ENCODE assay signal across 8 cellular contexts in the genomic region with DNA sequence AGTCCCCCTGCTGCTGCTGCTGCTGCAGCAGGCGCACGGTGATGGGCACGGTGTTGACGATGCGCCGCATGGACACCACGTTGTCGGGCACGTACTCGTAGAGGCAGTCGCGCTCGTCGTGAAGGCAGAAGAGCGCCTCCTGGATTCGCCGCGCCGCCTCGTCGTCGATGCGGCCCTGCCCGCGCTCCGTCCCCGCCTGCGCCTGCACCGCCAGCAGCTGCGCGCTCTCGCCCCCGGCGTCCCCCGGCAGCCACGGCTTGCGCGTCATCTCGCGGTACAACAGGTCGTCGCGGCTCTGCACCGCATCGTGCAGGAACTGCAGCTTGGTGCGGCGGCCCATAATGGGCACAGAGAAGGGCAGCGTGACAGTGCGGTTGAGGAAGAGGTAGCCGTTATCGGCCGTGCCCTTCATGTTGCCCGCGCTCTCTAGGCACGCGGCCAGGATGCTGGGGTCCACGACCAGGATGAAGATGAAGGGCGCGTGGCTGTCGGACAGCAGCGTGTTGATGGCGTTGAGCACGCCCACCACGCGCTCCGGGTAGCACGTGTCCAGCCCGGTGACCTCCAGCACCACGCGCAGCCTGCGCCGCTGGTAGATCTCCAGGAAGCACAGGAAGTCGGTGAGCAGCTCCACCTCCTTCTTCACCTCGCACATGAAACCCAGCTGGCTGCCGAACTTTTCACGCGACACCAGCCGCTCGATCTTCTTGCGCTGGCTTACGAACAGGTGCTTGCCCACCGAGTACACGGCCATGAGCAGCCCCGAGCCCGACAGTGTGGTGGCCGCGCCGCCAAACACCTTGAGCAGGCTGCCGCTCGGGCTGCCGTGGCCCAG. TPM values are rescaled to one million over a fixed set of nuclear protein-coding genes. Genes with fewer than 3 reads are reported as not detected.
DNase-seq lines count a peak whose midpoint lies in the region; ATAC-seq, FAIRE-seq and TF ChIP-seq lines count a peak whose summit lies in the region.

No MANE protein-coding gene starts in this region.

- H3K36me3 ChIP-seq in body of pancreas (replicated peaks in 1 of 2; ENCODE audit: insufficient read depth in 1 of 2, low read depth in 2 of 2) (no peaks in the 10 kb centered on the region), HepG2 (replicated peaks in 1 of 2; ENCODE audit: control insufficient read depth in 1 of 2, insufficient read depth in 2 of 2, low read length in 2 of 2) (no peaks in the 10 kb centered on the region)

- peaks cover 0 to 25% of the 10 kb centered on the region in 2 donors for H3K27me3 ChIP-seq in body of pancreas
- peaks cover 0 to 19% of the 10 kb centered on the region in 2 experiments; a peak in 3 of 5 replicates for H3K27me3 ChIP-seq in HepG2 (ENCODE audit: control insufficient read depth in 1 of 2, insufficient read depth in 2 of 2, low read length in 2 of 2)

- H3K27ac ChIP-seq in body of pancreas = no peak overlapping the region
- no peak overlapping the region for H3K27ac ChIP-seq in HepG2 (ENCODE audit: extremely low read length, insufficient read depth, low read length)
- H3K27ac ChIP-seq in RWPE1 = no peak overlapping the region

- in situ Hi-C loops in HepG2 (cut with HindIII; ENCODE audit: extremely low pct_ligation_motif_present, low pct_unique_long_range_greater_than_20kb) = no loop called here

- ATAC-seq in body of pancreas (peak; percentile 61), HepG2 (no peak)

- CTCF ChIA-PET in HepG2 (lab: Yijun Ruan, JAX; ENCODE audit: low intra/inter-chr PET ratio, low total read pairs) (no interaction called here), RWPE1 (lab: Yijun Ruan, JAX) (interaction anchor here (0.6 to 0.7 kb wide), 2 partner anchors 35 to 326 kb away, joined by 3 to 5 read pairs; no protein-coding TSS in a partner anchor)

- no peak for TF ChIP-seq EP300 in HepG2 (IDR thresholded peaks at IDR 0.05; ENCODE audit: low read depth in 2 of 2, low read length in 2 of 2)
- no peak for TF ChIP-seq EP300 in HepG2 (CRISPR knock-in tag; IDR thresholded peaks at IDR 0.05; ENCODE audit: borderline replicate concordance)

- TF ChIP-seq POLR2A in body of pancreas (IDR thresholded peaks at IDR 0.05) = no peak
- no peak for TF ChIP-seq POLR2A in HepG2 (IDR thresholded peaks at IDR 0.05; ENCODE audit: insufficient read depth in 1 of 2, low read depth in 2 of 2, low read length in 2 of 2)

- intact Hi-C loops in body of pancreas (cut with DNase I) = no loop called here
- intact Hi-C loops in HepG2 (cut with micrococcal nuclease; ENCODE audit: unreplicated experiment) = no loop called here

- no peak for TF ChIP-seq RAD21 in HepG2 (CRISPR knock-in tag; IDR thresholded peaks at IDR 0.05)

- H4K20me1 ChIP-seq in HepG2 (ENCODE audit: insufficient read depth, low read length) = no peaks in the 10 kb centered on the region

- H3K79me2 ChIP-seq in HepG2 (ENCODE audit: insufficient read depth, low read length) = no peaks in the 10 kb centered on the region

- H3K4me3 ChIP-seq in body of pancreas (no peak overlapping the region), HepG2 (replicated peaks in 1 of 3; ENCODE audit: insufficient read depth in 1 of 3, low read depth in 2 of 3, low read length in 3 of 3) (no peak overlapping the region)

- H3K9ac ChIP-seq in HepG2 (ENCODE audit: insufficient read depth, low read depth, low read length) = no peak overlapping the region

- H3K4me1 ChIP-seq in body of pancreas (peaks cover 24% of the 10 kb centered on the region), HepG2 (ENCODE audit: insufficient read depth, low read length) (peaks cover 61% of the 10 kb centered on the region)

- FAIRE-seq in D721Med (lab: Jason Lieb, UNC) (no peak), HepG2 (lab: Jason Lieb, UNC) (no peak)

- TF ChIP-seq CTCF in D721Med (IDR thresholded peaks at IDR 0.05; ENCODE audit: insufficient read depth, missing control alignments) (peak; percentile 4), body of pancreas (IDR thresholded peaks at IDR 0.05) (no peak), HepG2 (CRISPR knock-in tag; IDR thresholded peaks at IDR 0.05) (no peak), RWPE1 (conservative IDR thresholded peaks at IDR 0.05; ENCODE audit: low read depth) (no peak)

- H2AFZ ChIP-seq in HepG2 (ENCODE audit: low read length) = no peak overlapping the region

- POLR2A ChIA-PET in HepG2 (lab: Yijun Ruan, JAX) = interaction anchor here (2.6 kb wide), 1 partner anchor 26 kb away, joined by 23 read pairs; a partner anchor contains a TSS
- POLR2A ChIA-PET in RWPE1 (lab: Yijun Ruan, JAX; ENCODE audit: low non-redundant PET) = no interaction called here

- no peak overlapping the region for H3K4me2 ChIP-seq in HepG2 (ENCODE audit: low read depth, low read length)

- H3K9me3 ChIP-seq in body of pancreas (no peaks in the 10 kb centered on the region), HepG2 (ENCODE audit: low read length) (no peaks in the 10 kb centered on the region)

- BruUV-seq in HepG2 (replicated peaks; lab: Mats Ljungman, UMichigan) = no TSS peak

- 2 to 3% methylated on average over 18 to 86 of the region's 91 CpGs for WGBS in body of pancreas, 2 donors
- WGBS in HepG2 (ENCODE audit: low lambda C conversion rate) = 96% methylated on average over 64 of the region's 91 CpGs

- DNase-seq in D721Med (ENCODE audit: insufficient read length, low spot score) = no peak
- peak; percentile 15 for DNase-seq in T follicular helper cell (ENCODE audit: low read depth)
- peak; percentile 32 to 67 (median 53) for DNase-seq in body of pancreas
- no peak for DNase-seq in HepG2 (ENCODE audit: low spot score)
- DNase-seq in stimulated activated CD8-positive, alpha-beta memory T cell treated with anti-CD3 and anti-CD28 coated beads, Interleukin-12 subunit alpha, Interleukin-12 subunit beta, amount 100 ng/mL, for 1 hour (ENCODE audit: low read depth) = peak; percentile 11
- DNase-seq in NCI-H226 = no peak
- no peak for DNase-seq in NCI-H1930 (lab: John Stamatoyannopoulos, UW)
- DNase-seq in RWPE1 (ENCODE audit: low spot score) = no peak

RNA-seq across cellular contexts. Expression of a gene that starts 8.1 kb away (rescaled TPM):
- total RNA-seq in body of pancreas = not detected
- not detected in 2 replicates for total RNA-seq in HepG2 (2016; rRNA removed; fragmentation: Illumina TruSeq; extraction: Trizol)
- not detected in 2 replicates for total RNA-seq in HepG2 (2016; cell fraction: cytosol; rRNA removed; fragmentation: Illumina TruSeq; extraction: Trizol; ENCODE audit: low read depth)
- total RNA-seq in HepG2 (2016; cell fraction: insoluble cytoplasmic fraction; rRNA removed; fragmentation: Illumina TruSeq; extraction: Trizol) = not detected in 2 replicates
- total RNA-seq in HepG2 (2016; cell fraction: membrane; rRNA removed; fragmentation: Illumina TruSeq; extraction: Trizol) = not detected in 2 replicates
- not detected in 2 replicates for total RNA-seq in HepG2 (2016; cell fraction: nucleus; rRNA removed; fragmentation: Illumina TruSeq; extraction: Trizol)
- 0.03 and 0.10 TPM in 2 replicates for polyA plus RNA-seq in HepG2 (2011; rRNA removed)
- 0.03 and 0.04 TPM in 2 replicates for polyA plus RNA-seq in HepG2 (2011; cell fraction: cytosol; rRNA removed)
- 0.42 and 0.51 TPM in 2 replicates for polyA plus RNA-seq in HepG2 (2011; cell fraction: nucleus; rRNA removed)
- polyA plus RNA-seq in HepG2 (2012) = 0.04 TPM in 1 of 2 replicates, not detected in the other
- polyA plus RNA-seq in HepG2 (2016; cell fraction: cytosol; fragmentation: Illumina TruSeq; extraction: Trizol; ENCODE audit: low read depth) = not detected in 2 replicates
- not detected in 2 replicates for polyA plus RNA-seq in HepG2 (2016; cell fraction: insoluble cytoplasmic fraction; fragmentation: Illumina TruSeq; extraction: Trizol; ENCODE audit: low read depth)
- not detected in 2 replicates for polyA plus RNA-seq in HepG2 (2016; cell fraction: membrane; fragmentation: Illumina TruSeq; extraction: Trizol; ENCODE audit: low read depth)
- 0.14 TPM in 1 of 2 replicates, not detected in the other for polyA plus RNA-seq in HepG2 (2016; cell fraction: nucleus; fragmentation: Illumina TruSeq; extraction: Trizol; ENCODE audit: insufficient read depth, low read depth)
- polyA minus RNA-seq in HepG2 (2011; rRNA and poly(A)+ RNA removed; ENCODE audit: low replicate concordance) = 0.12 and 0.14 TPM in 2 replicates
- polyA minus RNA-seq in HepG2 (2011; cell fraction: cytosol; rRNA and poly(A)+ RNA removed) = not detected in 2 replicates
- 0.13 TPM in 1 of 2 replicates, not detected in the other for polyA minus RNA-seq in HepG2 (2011; cell fraction: nucleus; rRNA and poly(A)+ RNA removed)

RNA-seq across cellular contexts. Expression of a gene that starts 25.3 kb away (rescaled TPM):
- total RNA-seq in body of pancreas (1 to 10 TPM in 1 of 2 donors, not detected in 1; 8.3 TPM), HepG2 (2016; rRNA removed; fragmentation: Illumina TruSeq; extraction: Trizol) (6.2 and 6.5 TPM in 2 replicates)
- total RNA-seq in HepG2 (2016; cell fraction: cytosol; rRNA removed; fragmentation: Illumina TruSeq; extraction: Trizol; ENCODE audit: low read depth) = 5.2 and 6.6 TPM in 2 replicates
- 5.7 and 6.5 TPM in 2 replicates for total RNA-seq in HepG2 (2016; cell fraction: insoluble cytoplasmic fraction; rRNA removed; fragmentation: Illumina TruSeq; extraction: Trizol)
- total RNA-seq in HepG2 (2016; cell fraction: membrane; rRNA removed; fragmentation: Illumina TruSeq; extraction: Trizol) = 5.0 and 5.6 TPM in 2 replicates
- 1.9 and 4.0 TPM in 2 replicates for total RNA-seq in HepG2 (2016; cell fraction: nucleus; rRNA removed; fragmentation: Illumina TruSeq; extraction: Trizol)
- polyA plus RNA-seq in HepG2 (2011; rRNA removed) = 21.0 and 27.2 TPM in 2 replicates
- polyA plus RNA-seq in HepG2 (2011; cell fraction: cytosol; rRNA removed) = 38.4 and 42.6 TPM in 2 replicates
- polyA plus RNA-seq in HepG2 (2011; cell fraction: nucleus; rRNA removed) = 20.2 and 22.1 TPM in 2 replicates
- 20.1 and 25.3 TPM in 2 replicates for polyA plus RNA-seq in HepG2 (2012)
- polyA plus RNA-seq in HepG2 (2016; cell fraction: cytosol; fragmentation: Illumina TruSeq; extraction: Trizol; ENCODE audit: low read depth) = 7.8 and 8.7 TPM in 2 replicates
- 6.9 and 7.6 TPM in 2 replicates for polyA plus RNA-seq in HepG2 (2016; cell fraction: insoluble cytoplasmic fraction; fragmentation: Illumina TruSeq; extraction: Trizol; ENCODE audit: low read depth)
- 5.5 and 5.7 TPM in 2 replicates for polyA plus RNA-seq in HepG2 (2016; cell fraction: membrane; fragmentation: Illumina TruSeq; extraction: Trizol; ENCODE audit: low read depth)
- 4.9 and 6.4 TPM in 2 replicates for polyA plus RNA-seq in HepG2 (2016; cell fraction: nucleus; fragmentation: Illumina TruSeq; extraction: Trizol; ENCODE audit: insufficient read depth, low read depth)
- 2.0 and 9.1 TPM in 2 replicates for polyA minus RNA-seq in HepG2 (2011; rRNA and poly(A)+ RNA removed; ENCODE audit: low replicate concordance)
- polyA minus RNA-seq in HepG2 (2011; cell fraction: cytosol; rRNA and poly(A)+ RNA removed) = 4.9 and 5.5 TPM in 2 replicates
- 3.6 and 5.5 TPM in 2 replicates for polyA minus RNA-seq in HepG2 (2011; cell fraction: nucleus; rRNA and poly(A)+ RNA removed)

RNA-seq across cellular contexts. Expression of a gene that starts 25.9 kb away (rescaled TPM):
- total RNA-seq in body of pancreas (10 to 100 TPM in 1 of 2 donors, 1 to 10 TPM in 1; 4.9 to 12.5 TPM), HepG2 (2016; rRNA removed; fragmentation: Illumina TruSeq; extraction: Trizol) (3.2 and 4.3 TPM in 2 replicates)
- total RNA-seq in HepG2 (2016; cell fraction: cytosol; rRNA removed; fragmentation: Illumina TruSeq; extraction: Trizol; ENCODE audit: low read depth) = 1.4 TPM in 2 replicates
- 3.1 and 4.0 TPM in 2 replicates for total RNA-seq in HepG2 (2016; cell fraction: insoluble cytoplasmic fraction; rRNA removed; fragmentation: Illumina TruSeq; extraction: Trizol)
- 2.1 and 2.5 TPM in 2 replicates for total RNA-seq in HepG2 (2016; cell fraction: membrane; rRNA removed; fragmentation: Illumina TruSeq; extraction: Trizol)
- total RNA-seq in HepG2 (2016; cell fraction: nucleus; rRNA removed; fragmentation: Illumina TruSeq; extraction: Trizol) = 3.4 and 3.8 TPM in 2 replicates
- 4.8 TPM in 2 replicates for polyA plus RNA-seq in HepG2 (2011; rRNA removed)
- polyA plus RNA-seq in HepG2 (2011; cell fraction: cytosol; rRNA removed) = 3.4 TPM in 2 replicates
- polyA plus RNA-seq in HepG2 (2011; cell fraction: nucleus; rRNA removed) = 3.0 and 3.8 TPM in 2 replicates
- polyA plus RNA-seq in HepG2 (2012) = 3.5 and 3.6 TPM in 2 replicates
- 2.6 and 2.9 TPM in 2 replicates for polyA plus RNA-seq in HepG2 (2016; cell fraction: cytosol; fragmentation: Illumina TruSeq; extraction: Trizol; ENCODE audit: low read depth)
- 6.8 and 7.3 TPM in 2 replicates for polyA plus RNA-seq in HepG2 (2016; cell fraction: insoluble cytoplasmic fraction; fragmentation: Illumina TruSeq; extraction: Trizol; ENCODE audit: low read depth)
- 4.1 and 5.0 TPM in 2 replicates for polyA plus RNA-seq in HepG2 (2016; cell fraction: membrane; fragmentation: Illumina TruSeq; extraction: Trizol; ENCODE audit: low read depth)
- polyA plus RNA-seq in HepG2 (2016; cell fraction: nucleus; fragmentation: Illumina TruSeq; extraction: Trizol; ENCODE audit: insufficient read depth, low read depth) = 6.8 and 9.9 TPM in 2 replicates
- 9.1 and 11.7 TPM in 2 replicates for polyA minus RNA-seq in HepG2 (2011; rRNA and poly(A)+ RNA removed; ENCODE audit: low replicate concordance)
- polyA minus RNA-seq in HepG2 (2011; cell fraction: cytosol; rRNA and poly(A)+ RNA removed) = 4.1 and 6.6 TPM in 2 replicates
- polyA minus RNA-seq in HepG2 (2011; cell fraction: nucleus; rRNA and poly(A)+ RNA removed) = 2.5 and 2.6 TPM in 2 replicates

RNA-seq across cellular contexts. Expression of a gene that starts 59.7 kb away (rescaled TPM):
- 10 to 100 TPM; 16.6 to 49.8 TPM for total RNA-seq in body of pancreas
- total RNA-seq in HepG2 (2016; rRNA removed; fragmentation: Illumina TruSeq; extraction: Trizol) = 9.2 and 14.3 TPM in 2 replicates
- total RNA-seq in HepG2 (2016; cell fraction: cytosol; rRNA removed; fragmentation: Illumina TruSeq; extraction: Trizol; ENCODE audit: low read depth) = 6.7 and 9.0 TPM in 2 replicates
- total RNA-seq in HepG2 (2016; cell fraction: insoluble cytoplasmic fraction; rRNA removed; fragmentation: Illumina TruSeq; extraction: Trizol) = 7.3 and 15.4 TPM in 2 replicates
- 14.2 and 14.9 TPM in 2 replicates for total RNA-seq in HepG2 (2016; cell fraction: membrane; rRNA removed; fragmentation: Illumina TruSeq; extraction: Trizol)
- total RNA-seq in HepG2 (2016; cell fraction: nucleus; rRNA removed; fragmentation: Illumina TruSeq; extraction: Trizol) = 12.9 and 14.6 TPM in 2 replicates
- 9.0 and 13.9 TPM in 2 replicates for polyA plus RNA-seq in HepG2 (2011; rRNA removed)
- 7.3 and 11.2 TPM in 2 replicates for polyA plus RNA-seq in HepG2 (2011; cell fraction: cytosol; rRNA removed)
- polyA plus RNA-seq in HepG2 (2011; cell fraction: nucleus; rRNA removed) = 51.9 and 57.4 TPM in 2 replicates
- polyA plus RNA-seq in HepG2 (2012) = 9.6 and 15.6 TPM in 2 replicates
- 3.7 and 4.8 TPM in 2 replicates for polyA plus RNA-seq in HepG2 (2016; cell fraction: cytosol; fragmentation: Illumina TruSeq; extraction: Trizol; ENCODE audit: low read depth)
- polyA plus RNA-seq in HepG2 (2016; cell fraction: insoluble cytoplasmic fraction; fragmentation: Illumina TruSeq; extraction: Trizol; ENCODE audit: low read depth) = 8.4 and 10.5 TPM in 2 replicates
- polyA plus RNA-seq in HepG2 (2016; cell fraction: membrane; fragmentation: Illumina TruSeq; extraction: Trizol; ENCODE audit: low read depth) = 7.2 and 9.9 TPM in 2 replicates
- polyA plus RNA-seq in HepG2 (2016; cell fraction: nucleus; fragmentation: Illumina TruSeq; extraction: Trizol; ENCODE audit: insufficient read depth, low read depth) = 30.3 and 31.0 TPM in 2 replicates
- 11.1 and 11.5 TPM in 2 replicates for polyA minus RNA-seq in HepG2 (2011; rRNA and poly(A)+ RNA removed; ENCODE audit: low replicate concordance)
- polyA minus RNA-seq in HepG2 (2011; cell fraction: cytosol; rRNA and poly(A)+ RNA removed) = 4.2 and 5.6 TPM in 2 replicates
- polyA minus RNA-seq in HepG2 (2011; cell fraction: nucleus; rRNA and poly(A)+ RNA removed) = 11.2 and 12.4 TPM in 2 replicates

Comparison
In these comparisons a context has a peak if more than half of its experiments do, and no peak if none do; other contexts are left out.
1. DNase-seq: peak in T follicular helper cell (single experiment), body of pancreas (4 of 4) and stimulated activated CD8-positive, alpha-beta memory T cell treated with anti-CD3 and anti-CD28 coated beads, Interleukin-12 subunit alpha, Interleukin-12 subunit beta, amount 100 ng/mL, for 1 hour (single experiment); none in D721Med (single experiment), HepG2 (single experiment), NCI-H226 (single experiment), NCI-H1930 (0 of 2) and RWPE1 (single experiment).